24 cellular contexts compared by ENCODE assay signal in genomic region chr11:95576149-95576851, GRCh38.
DNase-seq lines count a peak whose midpoint lies in the region; ATAC-seq and TF ChIP-seq lines count a peak whose summit lies in the region.
"Had no signal": no experiment of that assay in that cellular context is flagged by ENCODE, and none has a peak within 500 bp of the region (broad histone marks: within the 10 kb centered on the region; RNA-seq: fewer than 3 reads in every experiment).

No MANE protein-coding gene starts in this region.

- H3K4me2 ChIP-seq in smooth muscle cell = no peak overlapping the region

- H3K27ac ChIP-seq in ACC112 (ENCODE audit: low read depth, low read length) (peak overlapping the region; percentile 33), smooth muscle cell (ENCODE audit: low read depth) (peak overlapping the region; percentile 56), sigmoid colon (no peak overlapping the region), ovary (peak overlapping the region in 1 of 2 donors; percentile 28)

- no peaks in the 10 kb centered on the region for H3K36me3 ChIP-seq in ACC112 (ENCODE audit: insufficient read depth, low read length)
- H3K36me3 ChIP-seq in adipocyte (ENCODE audit: control insufficient read depth, insufficient read depth, low read length, severe bottlenecking) = no peaks in the 10 kb centered on the region
- no peaks in the 10 kb centered on the region for H3K36me3 ChIP-seq in smooth muscle cell (ENCODE audit: low read depth)
- no peaks in the 10 kb centered on the region for H3K36me3 ChIP-seq in sigmoid colon
- H3K36me3 ChIP-seq in ovary = no peaks in the 10 kb centered on the region
- H3K36me3 ChIP-seq: esophagus squamous epithelium, thoracic aorta had no signal

- H2AFZ ChIP-seq in ACC112 (ENCODE audit: low read length, unreplicated experiment) = peak overlapping the region; percentile 85
- peak overlapping the region; percentile 50 for H2AFZ ChIP-seq in smooth muscle cell (ENCODE audit: low read depth)

- intact Hi-C loops in sigmoid colon (cut with DNase I) (no loop called here), ovary (cut with DNase I) (no loop called here)

- H3K9me3 ChIP-seq in adipocyte (ENCODE audit: control insufficient read depth, low read length) (no peaks in the 10 kb centered on the region), smooth muscle cell (replicated peaks; ENCODE audit: low read depth) (no peaks in the 10 kb centered on the region), sigmoid colon (no peaks in the 10 kb centered on the region), ovary (no peaks in the 10 kb centered on the region)
- H3K9me3 ChIP-seq: esophagus squamous epithelium, thoracic aorta had no signal

- H3K27me3 ChIP-seq in ACC112 (ENCODE audit: insufficient read depth, low read length) (no peaks in the 10 kb centered on the region), adipocyte (replicated peaks; ENCODE audit: control insufficient read depth, insufficient read depth, low read length) (no peaks in the 10 kb centered on the region), smooth muscle cell (ENCODE audit: low read depth) (no peaks in the 10 kb centered on the region), sigmoid colon (no peaks in the 10 kb centered on the region), ovary (no peaks in the 10 kb centered on the region)
- H3K27me3 ChIP-seq: esophagus squamous epithelium had no signal

- no peak overlapping the region for H3K9ac ChIP-seq in adipocyte (ENCODE audit: low read length)
- no peak overlapping the region for H3K9ac ChIP-seq in smooth muscle cell (ENCODE audit: low read depth)

- TF ChIP-seq CTCF in fibroblast of mammary gland (conservative IDR thresholded peaks at IDR 0.05; ENCODE audit: control insufficient read depth, insufficient read depth, low read depth, low read length) (no peak), smooth muscle cell (IDR thresholded peaks at IDR 0.05; ENCODE audit: borderline replicate concordance, insufficient read depth, poor library complexity, severe bottlenecking) (no peak), sigmoid colon (IDR thresholded peaks at IDR 0.05) (no peak), ovary (IDR thresholded peaks at IDR 0.05) (no peak)

- H3K4me3 ChIP-seq in ACC112 (ENCODE audit: low read depth, low read length) (no peak overlapping the region), adipocyte (ENCODE audit: low read length) (no peak overlapping the region), fibroblast of mammary gland (ENCODE audit: control insufficient read depth, low read depth, low read length) (no peak overlapping the region), smooth muscle cell (no peak overlapping the region), sigmoid colon (no peak overlapping the region), ovary (no peak overlapping the region)
- H3K4me3 ChIP-seq: esophagus squamous epithelium, thoracic aorta had no signal

- peak; percentile 28 for DNase-seq in adipocyte (ENCODE audit: low read depth)
- peak; percentile 52 for DNase-seq in fibroblast of mammary gland (ENCODE audit: low read depth)
- no peak for DNase-seq in smooth muscle cell (lab: John Stamatoyannopoulos, UW; ENCODE audit: unreplicated experiment)
- no peak for DNase-seq in sigmoid colon
- no peak for DNase-seq in ovary
- no peak for DNase-seq in NCI-H1092 treated with DMSO at 0.1 percent for 48 hours (lab: John Stamatoyannopoulos, UW)
- DNase-seq: activated B cell treated with CpG ODN at 0.5 μM for 24 hours; activated naive CD4-positive, alpha-beta T cell treated with anti-CD3 and anti-CD28 coated beads for 36 hours; activated T-cell treated with anti-CD3 and anti-CD28 coated beads, Interleukin-2, amount 50 U/mL, for 72 hours; amniotic stem cell; caudate nucleus; CD8-positive, alpha-beta memory T cell; esophagus squamous epithelium; H7; naive thymus-derived CD8-positive, alpha-beta T cell; NCI-H1417 treated with DMSO at 0.1 percent for 48 hours; NCI-H774; right cardiac atrium; stimulated activated CD4-positive, alpha-beta T cell treated with anti-CD3 and anti-CD28 coated beads, Interleukin-12 subunit alpha, Interleukin-12 subunit beta, amount 100 ng/mL, for 4 hours; stimulated activated CD4-positive, alpha-beta T cell treated with anti-CD3 and anti-CD28 coated beads, Interleukin-4, amount 100 ng/mL, for 1 hour; T-helper 1 cell had no signal

- H3F3A ChIP-seq in smooth muscle cell (ENCODE audit: low read depth) = no peaks in the 10 kb centered on the region

- H4K20me1 ChIP-seq in smooth muscle cell (ENCODE audit: low read depth) = no peaks in the 10 kb centered on the region

- TF ChIP-seq EP300 in sigmoid colon (IDR thresholded peaks at IDR 0.05) (no peak), ovary (IDR thresholded peaks at IDR 0.05) (no peak)

- H3K4me1 ChIP-seq in ACC112 (ENCODE audit: control insufficient read depth, insufficient read depth, low read length, unreplicated experiment) (peaks cover 33% of the 10 kb centered on the region), adipocyte (ENCODE audit: control insufficient read depth, insufficient read depth, low read length) (peaks cover 30% of the 10 kb centered on the region), smooth muscle cell (ENCODE audit: low read depth) (peaks cover 7% of the 10 kb centered on the region), sigmoid colon (no peaks in the 10 kb centered on the region), ovary (ENCODE audit: insufficient read depth) (peaks cover 8% of the 10 kb centered on the region)

- 63% methylated on average over 5 of the region's 5 CpGs for WGBS in smooth muscle cell (ENCODE audit: low lambda C conversion rate)
- WGBS in sigmoid colon, 2 donors = 82 to 84% methylated on average over 5 of the region's 5 CpGs
- WGBS in ovary, 3 donors = 27 to 31% (median 30%) methylated on average over 5 of the region's 5 CpGs

- TF ChIP-seq POLR2A in sigmoid colon (IDR thresholded peaks at IDR 0.05) (no peak), ovary (IDR thresholded peaks at IDR 0.05) (no peak)

- no peaks in the 10 kb centered on the region for H3K79me2 ChIP-seq in ACC112 (ENCODE audit: control insufficient read depth, insufficient read depth, low read length, unreplicated experiment)
- no peaks in the 10 kb centered on the region for H3K79me2 ChIP-seq in smooth muscle cell (ENCODE audit: low read depth)

- ATAC-seq in HG03460 (IDR thresholded peaks at IDR 0.05; ENCODE audit: unreplicated experiment) = no peak
- ATAC-seq: activated T-cell treated with anti-CD3 and anti-CD28 coated beads, Interleukin-2, amount 50 U/mL, for 72 hours; naive thymus-derived CD8-positive, alpha-beta T cell had no signal

Comparison
In these comparisons a context has a peak if more than half of its experiments do, and no peak if none do; other contexts are left out.
1. H3K27ac ChIP-seq: peak in ACC112 (single experiment) and smooth muscle cell (single experiment); none in sigmoid colon (0 of 4).
2. DNase-seq: peak in adipocyte (single experiment) and fibroblast of mammary gland (single experiment); none in smooth muscle cell (single experiment), sigmoid colon (single experiment), ovary (0 of 5) and NCI-H1092 treated with DMSO at 0.1 percent for 48 hours (single experiment).